Comparison of ENCODE assay signal across 10 cellular contexts in genomic region chr7:44882899-44883298, GRCh38. TPM values are rescaled to one million over a fixed set of nuclear protein-coding genes. Genes with fewer than 3 reads are reported as not detected.
DNase-seq lines count a peak whose midpoint lies in the region; ATAC-seq and TF ChIP-seq lines count a peak whose summit lies in the region.
"Had no signal": no experiment of that assay in that cellular context is flagged by ENCODE, and none has a peak within 500 bp of the region (broad histone marks: within the 10 kb centered on the region; RNA-seq: fewer than 3 reads in every experiment).

No MANE protein-coding gene starts in this region.

- no peak overlapping the region for H3K27ac ChIP-seq in right cardiac atrium (ENCODE audit: low read length)
- no peak overlapping the region for H3K27ac ChIP-seq in upper lobe of right lung

- H3K36me3 Mint-ChIP-seq in activated T-helper 1 cell treated with anti-CD3 and anti-CD28 coated beads, Interleukin-12 subunit alpha, Interleukin-12 subunit beta, Interleukin-2, Interleukin-4 antibody, amounts not matched to agents 30 ng/mL and 10 ng/mL and 1 ng/mL, durations not matched to agents 14 hours and 24 hours and 36 hours (ENCODE audit: low read depth), result peaks cover 41% of the 10 kb centered on the region

- DNase-seq in right cardiac atrium (no peak), left ventricle myocardium superior (no peak), upper lobe of right lung (no peak), mesenteric fat pad (ENCODE audit: low spot score) (no peak)
- no peak for DNase-seq in activated T-helper 1 cell treated with anti-CD3 and anti-CD28 coated beads, Interleukin-12 subunit alpha, Interleukin-12 subunit beta, Interleukin-2, Interleukin-4 antibody, amounts not matched to agents 30 ng/mL and 10 ng/mL and 1 ng/mL, durations not matched to agents 14 hours and 24 hours and 36 hours (ENCODE audit: low spot score)
- DNase-seq: activated effector memory CD4-positive, alpha-beta T cell treated with Interleukin-2 at 50 U/mL for 16 hours; NCI-H774 had no signal

- H3K4me3 ChIP-seq in right cardiac atrium (ENCODE audit: low read length) (peak overlapping the region; percentile 77), iPS-18c (ENCODE audit: insufficient read depth, low read depth, low read length) (peak overlapping the region; percentile 34; the same call in 1 of the 2 replicates), upper lobe of right lung (peak overlapping the region; percentile 94)

- peak overlapping the region; percentile 98 for H3K4me3 Mint-ChIP-seq in activated T-helper 1 cell treated with anti-CD3 and anti-CD28 coated beads, Interleukin-12 subunit alpha, Interleukin-12 subunit beta, Interleukin-2, Interleukin-4 antibody, amounts not matched to agents 30 ng/mL and 10 ng/mL and 1 ng/mL, durations not matched to agents 14 hours and 24 hours and 36 hours

- no peak overlapping the region for H3K27ac Mint-ChIP-seq in activated T-helper 1 cell treated with anti-CD3 and anti-CD28 coated beads, Interleukin-12 subunit alpha, Interleukin-12 subunit beta, Interleukin-2, Interleukin-4 antibody, amounts not matched to agents 30 ng/mL and 10 ng/mL and 1 ng/mL, durations not matched to agents 14 hours and 24 hours and 36 hours

- no peaks in the 10 kb centered on the region for H3K27me3 Mint-ChIP-seq in activated T-helper 1 cell treated with anti-CD3 and anti-CD28 coated beads, Interleukin-12 subunit alpha, Interleukin-12 subunit beta, Interleukin-2, Interleukin-4 antibody, amounts not matched to agents 30 ng/mL and 10 ng/mL and 1 ng/mL, durations not matched to agents 14 hours and 24 hours and 36 hours (ENCODE audit: insufficient read depth)

- H3K9me3 ChIP-seq in right cardiac atrium (ENCODE audit: control insufficient read depth, low read length) (no peaks in the 10 kb centered on the region), iPS-18c (ENCODE audit: control insufficient read depth, insufficient read depth, low read length) (no peaks in the 10 kb centered on the region), upper lobe of right lung (no peaks in the 10 kb centered on the region)

- peaks cover 73% of the 10 kb centered on the region for H3K4me1 Mint-ChIP-seq in activated T-helper 1 cell treated with anti-CD3 and anti-CD28 coated beads, Interleukin-12 subunit alpha, Interleukin-12 subunit beta, Interleukin-2, Interleukin-4 antibody, amounts not matched to agents 30 ng/mL and 10 ng/mL and 1 ng/mL, durations not matched to agents 14 hours and 24 hours and 36 hours (ENCODE audit: low read depth)

- intact Hi-C loops in right cardiac atrium (cut with DNase I), result no loop called here
- intact Hi-C loops in left ventricle myocardium superior (cut with micrococcal nuclease), result no loop called here
- intact Hi-C loops in activated T-helper 1 cell treated with anti-CD3 and anti-CD28 coated beads, Interleukin-12 subunit alpha, Interleukin-12 subunit beta, Interleukin-2, Interleukin-4 antibody, amounts not matched to agents 30 ng/mL and 10 ng/mL and 1 ng/mL, durations not matched to agents 14 hours and 24 hours and 36 hours (cut with micrococcal nuclease), result no loop called here
- intact Hi-C loops in upper lobe of right lung (cut with DNase I), result no loop called here

- H3K27me3 ChIP-seq in right cardiac atrium (ENCODE audit: control insufficient read depth, insufficient read depth) (no peaks in the 10 kb centered on the region), upper lobe of right lung (no peaks in the 10 kb centered on the region)

- H3K9me3 Mint-ChIP-seq in activated T-helper 1 cell treated with anti-CD3 and anti-CD28 coated beads, Interleukin-12 subunit alpha, Interleukin-12 subunit beta, Interleukin-2, Interleukin-4 antibody, amounts not matched to agents 30 ng/mL and 10 ng/mL and 1 ng/mL, durations not matched to agents 14 hours and 24 hours and 36 hours, result no peaks in the 10 kb centered on the region

- TF ChIP-seq CTCF in upper lobe of right lung (IDR thresholded peaks at IDR 0.05), result no peak

- H3K36me3 ChIP-seq in upper lobe of right lung, result peaks cover 11% of the 10 kb centered on the region

- WGBS in right cardiac atrium, result 42% methylated on average over 3 of the region's 3 CpGs

- H3K4me1 ChIP-seq in right cardiac atrium (ENCODE audit: control insufficient read depth, insufficient read depth, low read length), result peaks cover 2% of the 10 kb centered on the region
- peaks cover 55% of the 10 kb centered on the region for H3K4me1 ChIP-seq in upper lobe of right lung

- ATAC-seq in right cardiac atrium (no peak), left ventricle myocardium superior (no peak), upper lobe of right lung (no peak), HG02759 (IDR thresholded peaks at IDR 0.05; ENCODE audit: unreplicated experiment) (no peak), HG02623 (IDR thresholded peaks at IDR 0.05; ENCODE audit: unreplicated experiment) (no peak)

RNA-seq across cellular contexts. Expression of gene PURB, which starts 2.4 kb away (rescaled TPM):
- total RNA-seq in right cardiac atrium (10 to 100 TPM; 13.5 to 22.4 (median 14.8) TPM), left ventricle myocardium superior (15.7 TPM), upper lobe of right lung (26.0 TPM), mesenteric fat pad (25.4 TPM)
- 6.9 TPM for polyA plus RNA-seq in right cardiac atrium
- 42.1 and 42.6 TPM in 2 replicates for total RNA-seq in activated T-helper 1 cell treated with anti-CD3 and anti-CD28 coated beads, Interleukin-12 subunit alpha, Interleukin-12 subunit beta, Interleukin-2, Interleukin-4 antibody, amounts not matched to agents 30 ng/mL and 10 ng/mL and 1 ng/mL, durations not matched to agents 14 hours and 24 hours and 36 hours

RNA-seq across cellular contexts. Expression of gene H2AZ2, which starts 35.0 kb away (rescaled TPM):
- 100 to 1,000 TPM; 195 to 233 (median 224) TPM for total RNA-seq in right cardiac atrium
- polyA plus RNA-seq in right cardiac atrium, result 163 TPM
- total RNA-seq in left ventricle myocardium superior, result 261 TPM
- total RNA-seq in activated T-helper 1 cell treated with anti-CD3 and anti-CD28 coated beads, Interleukin-12 subunit alpha, Interleukin-12 subunit beta, Interleukin-2, Interleukin-4 antibody, amounts not matched to agents 30 ng/mL and 10 ng/mL and 1 ng/mL, durations not matched to agents 14 hours and 24 hours and 36 hours, result 187 and 190 TPM in 2 replicates
- total RNA-seq in upper lobe of right lung, result 131 TPM
- total RNA-seq in mesenteric fat pad, result 92.3 TPM

Comparison
In these comparisons a context has a peak if more than half of its experiments do, and no peak if none do; other contexts are left out.
1. H3K4me3 ChIP-seq: peak in every context shown above with its lines; median percentile 94 in upper lobe of right lung; 77 in right cardiac atrium; 34 in iPS-18c.